In the genomic region with DNA sequence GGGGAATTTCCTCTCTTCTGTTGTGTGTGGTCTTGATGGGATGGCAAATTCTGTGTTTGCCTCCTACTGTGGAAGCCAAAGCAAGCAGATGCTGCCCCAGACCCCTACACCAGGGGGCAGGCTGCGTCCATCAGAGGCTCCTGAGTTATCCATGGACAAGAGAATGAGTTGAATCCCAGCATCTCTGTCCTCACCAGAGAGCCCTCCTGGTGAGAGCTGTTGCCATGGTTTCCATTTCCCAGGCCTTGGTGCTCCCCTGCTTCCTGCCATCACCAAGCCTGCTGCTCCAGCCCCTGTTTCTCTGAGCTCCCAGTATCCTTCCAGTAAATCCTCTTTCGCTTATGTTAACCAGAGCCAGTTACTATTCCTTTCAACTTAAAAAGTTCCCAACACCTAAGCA, we compare ENCODE assay signal across 8 cellular contexts. TPM values are rescaled to one million over a fixed set of nuclear protein-coding genes. Genes with fewer than 3 reads are reported as not detected.
A peak's percentile ranks its signal among the peaks of the same experiment; 100 is the strongest.
DNase-seq lines count a peak whose midpoint lies in the region; ATAC-seq, FAIRE-seq and TF ChIP-seq lines count a peak whose summit lies in the region.

No MANE protein-coding gene starts in this region.

- peaks cover 11% of the 10 kb centered on the region for H3K27me3 Mint-ChIP-seq in Caco-2 (ENCODE audit: insufficient read depth, unreplicated experiment)

- no peaks in the 10 kb centered on the region for H3K4me1 Mint-ChIP-seq in Caco-2 (ENCODE audit: low read depth, unreplicated experiment)

- no peaks in the 10 kb centered on the region for H3K9me1 ChIP-seq in K562 (ENCODE audit: control insufficient read depth, insufficient read depth, low read length)

- H3K27ac Mint-ChIP-seq in Caco-2 (ENCODE audit: unreplicated experiment) = no peak overlapping the region

- 13% methylated on average over 2 of the region's 2 CpGs for WGBS in K562 (ENCODE audit: insufficient coverage, low coverage, missing lambda C conversion rate)

- in situ Hi-C loops in K562 (cut with MboI) = loop anchor here (5.0 to 10.0 kb wide), 4 partner anchors 86 to 491 kb away; no protein-coding TSS in a partner anchor

- peak; percentile 100 for TF ChIP-seq RAD21 in K562 (CRISPR knock-in tag; conservative IDR thresholded peaks at IDR 0.05 in 1 of 2, IDR thresholded peaks at IDR 0.05 in 1 of 2)

- TF ChIP-seq CTCF in Caco-2 (IDR thresholded peaks at IDR 0.05; ENCODE audit: insufficient read depth in 1 of 2, low read depth in 1 of 2, low read length in 1 of 2, severe bottlenecking in 1 of 2, unreplicated experiment in 1 of 2) = peak; percentile 78 to 79
- TF ChIP-seq CTCF in HFF-Myc (IDR thresholded peaks at IDR 0.05; ENCODE audit: low read depth, low read length, missing control alignments) = peak; percentile 93
- peak; percentile 90 to 94 (median 90) for TF ChIP-seq CTCF in K562 (IDR thresholded peaks at IDR 0.05 in 2 of 3, conservative IDR thresholded peaks at IDR 0.05 in 1 of 3; ENCODE audit: insufficient read depth in 2 of 3, low read depth in 1 of 3, low read length in 3 of 3)
- peak; percentile 41 for TF ChIP-seq CTCF in thoracic aorta (IDR thresholded peaks at IDR 0.05)

- no peaks in the 10 kb centered on the region for H3K36me3 ChIP-seq in Caco-2 (ENCODE audit: control insufficient read depth, insufficient read depth, low read length)
- no peaks in the 10 kb centered on the region for H3K36me3 ChIP-seq in K562 (ENCODE audit: control insufficient read depth, insufficient read depth, low read length)
- no peaks in the 10 kb centered on the region for H3K36me3 ChIP-seq in thoracic aorta

- CTCF ChIA-PET in Caco-2 (lab: Charles Lee) = interaction anchor here (0.7 kb wide), 1 partner anchor 158 kb away, joined by 3 read pairs; no protein-coding TSS in a partner anchor
- CTCF ChIA-PET in K562 (lab: Yijun Ruan, JAX; ENCODE audit: low intra/inter-chr PET ratio) = interaction anchor here (0.5 to 6.7 kb wide), 3 partner anchors 156 to 258 kb away, joined by 3 to 37 read pairs (median 19); no protein-coding TSS in a partner anchor

- POLR2A ChIA-PET in Caco-2 (lab: Charles Lee) = no interaction called here
- POLR2A ChIA-PET in K562 (lab: Yijun Ruan, JAX) = no interaction called here

- 0 out of 2 replicates have a peak, but pooled peaks have one; percentile 7 for TF ChIP-seq EP300 in K562 (IDR thresholded peaks at IDR 0.05; ENCODE audit: low read length)

- H3K4me3 ChIP-seq in Caco-2 (ENCODE audit: low read depth, low read length) (no peak overlapping the region), HFF-Myc (replicated peaks; ENCODE audit: low read depth, low read length) (no peak overlapping the region), K562 (no peak overlapping the region), thoracic aorta (no peak overlapping the region)

- H3K9me3 ChIP-seq in Caco-2 (no peaks in the 10 kb centered on the region), K562 (replicated peaks; ENCODE audit: control insufficient read depth, insufficient read depth, low read depth, low read length) (no peaks in the 10 kb centered on the region), thoracic aorta (no peaks in the 10 kb centered on the region)

- no peaks in the 10 kb centered on the region for H4K20me1 ChIP-seq in K562 (replicated peaks; ENCODE audit: control insufficient read depth, insufficient read depth, low read length)

- ATAC-seq in K562 (peak; percentile 95), thoracic aorta (ENCODE audit: insufficient number of reproducible peaks, low FRiP score, low read depth) (no peak), GM21526 (IDR thresholded peaks at IDR 0.05; ENCODE audit: low FRiP score, unreplicated experiment) (no peak)

- H3K27me3 ChIP-seq in Caco-2 (replicated peaks; ENCODE audit: control insufficient read depth, insufficient read depth, low read length) = no peaks in the 10 kb centered on the region
- no peaks in the 10 kb centered on the region; a peak in 1 of 5 replicates for H3K27me3 ChIP-seq in K562 (ENCODE audit: control insufficient read depth in 2 of 2, insufficient read depth in 2 of 2, low read length in 2 of 2)
- no peaks in the 10 kb centered on the region for H3K27me3 ChIP-seq in thoracic aorta (replicated peaks; ENCODE audit: insufficient read depth)

- peak; percentile 51 to 69 for DNase-seq in Caco-2
- DNase-seq in HFF-Myc (ENCODE audit: extremely low read depth, low read depth) = peak; percentile 64
- DNase-seq in NCI-H345 treated with DMSO at 0.1 percent for 48 hours (lab: John Stamatoyannopoulos, UW; ENCODE audit: unreplicated experiment) = peak; percentile 36
- peak; percentile 75 to 78 (median 76) for DNase-seq in K562 (ENCODE audit: extremely low read depth in 1 of 4, low spot score in 3 of 4)
- DNase-seq in iris pigment epithelial cell (ENCODE audit: low read depth) = peak; percentile 87
- no peak for DNase-seq in thoracic aorta (ENCODE audit: low spot score)
- DNase-seq in stimulated activated CD4-positive, alpha-beta T cell treated with anti-CD3 and anti-CD28 coated beads, Interleukin-4, amount 100 ng/mL, for 24 hours = no peak

- H2AFZ ChIP-seq in K562 (ENCODE audit: low read depth, low read length) = no peak overlapping the region

- no peaks in the 10 kb centered on the region for H3K4me1 ChIP-seq in Caco-2
- no peaks in the 10 kb centered on the region; a peak in 2 of 5 replicates for H3K4me1 ChIP-seq in K562 (replicated peaks in 1 of 2; ENCODE audit: control insufficient read depth in 2 of 2, insufficient read depth in 2 of 2, low read length in 2 of 2)
- H3K4me1 ChIP-seq in thoracic aorta (ENCODE audit: control insufficient read depth in 1 of 2, low read depth in 2 of 2) = peaks cover 4 to 12% of the 10 kb centered on the region in 2 donors

- no peaks in the 10 kb centered on the region for H3K36me3 Mint-ChIP-seq in Caco-2 (ENCODE audit: insufficient read depth, unreplicated experiment)

- TF ChIP-seq POLR2A in K562 (conservative IDR thresholded peaks at IDR 0.05) = no peak

- H3K4me2 ChIP-seq in K562 (ENCODE audit: insufficient read depth, low read length) = no peak overlapping the region

- no peaks in the 10 kb centered on the region for H3K79me2 ChIP-seq in K562 (ENCODE audit: control insufficient read depth, insufficient read depth, low read length)

- H3K4me3 Mint-ChIP-seq in Caco-2 (ENCODE audit: unreplicated experiment) = no peak overlapping the region

- H3K27ac ChIP-seq in K562 (ENCODE audit: extremely low read depth, low read depth, low read length) (no peak overlapping the region), thoracic aorta (no peak overlapping the region)

- intact Hi-C loops in Caco-2 (cut with micrococcal nuclease; ENCODE audit: unreplicated experiment) = loop anchor here (1.0 to 10.0 kb wide), 5 partner anchors 101 to 489 kb away; no protein-coding TSS in a partner anchor
- intact Hi-C loops in K562 (cut with micrococcal nuclease) = loop anchor here (1.0 to 5.0 kb wide), 5 partner anchors 157 to 489 kb away; a partner anchor contains a TSS

- FAIRE-seq in K562 (lab: Jason Lieb, UNC) = peak; percentile 93

- no peaks in the 10 kb centered on the region for H3K9me3 Mint-ChIP-seq in Caco-2 (ENCODE audit: unreplicated experiment)

- BruUV-seq in Caco-2 (replicated peaks; lab: Mats Ljungman, UMichigan) = no TSS peak
- BruUV-seq in K562 (replicated peaks; lab: Mats Ljungman, UMichigan) = no TSS peak

- H3K9ac ChIP-seq in K562 (ENCODE audit: insufficient read depth in 1 of 2, low read depth in 2 of 2, low read length in 2 of 2) = no peak overlapping the region

TF ChIP-seq in K562, 482 proteins besides CTCF, POLR2A, EP300 and RAD21 (continues in another document):
- TF ChIP-seq RFX1 (IDR thresholded peaks at IDR 0.05) (peak; percentile 83), ZNF311 (CRISPR knock-in tag; IDR thresholded peaks at IDR 0.05) (0 out of 2 replicates have a peak, but pooled peaks have one; percentile 56), ARID1B (IDR thresholded peaks at IDR 0.05) (no peak), SMC3 (conservative IDR thresholded peaks at IDR 0.05; ENCODE audit: insufficient read depth, low read depth, low read length) (peak; percentile 98), ZNF77 (CRISPR knock-in tag; IDR thresholded peaks at IDR 0.05) (no peak)
- TF ChIP-seq, protein P1, sequence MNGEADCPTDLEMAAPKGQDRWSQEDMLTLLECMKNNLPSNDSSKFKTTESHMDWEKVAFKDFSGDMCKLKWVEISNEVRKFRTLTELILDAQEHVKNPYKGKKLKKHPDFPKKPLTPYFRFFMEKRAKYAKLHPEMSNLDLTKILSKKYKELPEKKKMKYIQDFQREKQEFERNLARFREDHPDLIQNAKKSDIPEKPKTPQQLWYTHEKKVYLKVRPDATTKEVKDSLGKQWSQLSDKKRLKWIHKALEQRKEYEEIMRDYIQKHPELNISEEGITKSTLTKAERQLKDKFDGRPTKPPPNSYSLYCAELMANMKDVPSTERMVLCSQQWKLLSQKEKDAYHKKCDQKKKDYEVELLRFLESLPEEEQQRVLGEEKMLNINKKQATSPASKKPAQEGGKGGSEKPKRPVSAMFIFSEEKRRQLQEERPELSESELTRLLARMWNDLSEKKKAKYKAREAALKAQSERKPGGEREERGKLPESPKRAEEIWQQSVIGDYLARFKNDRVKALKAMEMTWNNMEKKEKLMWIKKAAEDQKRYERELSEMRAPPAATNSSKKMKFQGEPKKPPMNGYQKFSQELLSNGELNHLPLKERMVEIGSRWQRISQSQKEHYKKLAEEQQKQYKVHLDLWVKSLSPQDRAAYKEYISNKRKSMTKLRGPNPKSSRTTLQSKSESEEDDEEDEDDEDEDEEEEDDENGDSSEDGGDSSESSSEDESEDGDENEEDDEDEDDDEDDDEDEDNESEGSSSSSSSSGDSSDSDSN (IDR thresholded peaks at IDR 0.05; ENCODE audit: borderline replicate concordance in 1 of 2, low read depth in 2 of 2, low read length in 2 of 2) = no peak

RNA-seq across cellular contexts. Expression of a gene that starts 20.4 kb away (rescaled TPM):
- total RNA-seq in Caco-2 (2022) (12.0 and 12.5 TPM in 2 replicates), K562 (2014; rRNA removed) (3.3 and 3.6 TPM in 2 replicates), K562 (2014; rRNA removed; fragmentation: Illumina TruSeq; extraction: Trizol) (6.0 and 6.6 TPM in 2 replicates), K562 (2015; rRNA removed; fragmentation: Illumina TruSeq; extraction: Trizol) (4.9 and 5.6 TPM in 2 replicates), K562 (2021) (3.7 and 4.1 TPM in 2 replicates), thoracic aorta (100 to 1,000 TPM; 116 to 137 TPM)
- total RNA-seq in K562 (2011; cell fraction: chromatin; rRNA removed; ENCODE audit: low replicate concordance) = 1.7 and 2.8 TPM in 2 replicates
- total RNA-seq in K562 (2011; cell fraction: nucleolus; rRNA removed) = 0.13 and 0.50 TPM in 2 replicates
- total RNA-seq in K562 (2011; cell fraction: nucleoplasm; rRNA removed) = 0.88 and 2.5 TPM in 2 replicates
- polyA plus RNA-seq in K562 (2011; rRNA removed) (4.6 and 7.5 TPM in 2 replicates), K562 (2014; fragmentation: Illumina TruSeq; extraction: Trizol) (4.2 and 5.4 TPM in 2 replicates), K562 (2014; fragmentation: Nextera tagmentation; extraction: Ambion mirVana) (1 to 10 TPM; 2.6 to 2.7 TPM), K562 (2014; rRNA removed) (2.8 and 3.0 TPM in 2 replicates)
- polyA plus RNA-seq in K562 (2011; cell fraction: cytosol; rRNA removed) = 0.82 and 5.4 TPM in 2 replicates
- 1.5 and 4.3 TPM in 2 replicates for polyA plus RNA-seq in K562 (2011; cell fraction: nucleus; rRNA removed)
- 3.2 and 4.9 TPM in 2 replicates for polyA plus RNA-seq in K562 (2012)
- polyA minus RNA-seq in K562 (2011; rRNA and poly(A)+ RNA removed) = 3.9 and 9.8 TPM in 2 replicates
- 1.4 and 3.4 TPM in 2 replicates for polyA minus RNA-seq in K562 (2011; cell fraction: cytosol; rRNA and poly(A)+ RNA removed)
- 0.67 and 3.6 TPM in 2 replicates for polyA minus RNA-seq in K562 (2011; cell fraction: nucleus; rRNA and poly(A)+ RNA removed)

Comparison
In these comparisons a context has a peak if more than half of its experiments do, and no peak if none do; other contexts are left out.
1. DNase-seq: peak in Caco-2 (2 of 2), HFF-Myc (single experiment), NCI-H345 treated with DMSO at 0.1 percent for 48 hours (single experiment), K562 (4 of 4) and iris pigment epithelial cell (single experiment); none in thoracic aorta (single experiment) and stimulated activated CD4-positive, alpha-beta T cell treated with anti-CD3 and anti-CD28 coated beads, Interleukin-4, amount 100 ng/mL, for 24 hours (single experiment).
2. CTCF ChIP-seq: peak in every context shown above with its lines; median percentile 93 in HFF-Myc; 90 in K562; 78 in Caco-2; 41 in thoracic aorta.